ENCODE assay signal across 1 cellular context in the genomic region with DNA sequence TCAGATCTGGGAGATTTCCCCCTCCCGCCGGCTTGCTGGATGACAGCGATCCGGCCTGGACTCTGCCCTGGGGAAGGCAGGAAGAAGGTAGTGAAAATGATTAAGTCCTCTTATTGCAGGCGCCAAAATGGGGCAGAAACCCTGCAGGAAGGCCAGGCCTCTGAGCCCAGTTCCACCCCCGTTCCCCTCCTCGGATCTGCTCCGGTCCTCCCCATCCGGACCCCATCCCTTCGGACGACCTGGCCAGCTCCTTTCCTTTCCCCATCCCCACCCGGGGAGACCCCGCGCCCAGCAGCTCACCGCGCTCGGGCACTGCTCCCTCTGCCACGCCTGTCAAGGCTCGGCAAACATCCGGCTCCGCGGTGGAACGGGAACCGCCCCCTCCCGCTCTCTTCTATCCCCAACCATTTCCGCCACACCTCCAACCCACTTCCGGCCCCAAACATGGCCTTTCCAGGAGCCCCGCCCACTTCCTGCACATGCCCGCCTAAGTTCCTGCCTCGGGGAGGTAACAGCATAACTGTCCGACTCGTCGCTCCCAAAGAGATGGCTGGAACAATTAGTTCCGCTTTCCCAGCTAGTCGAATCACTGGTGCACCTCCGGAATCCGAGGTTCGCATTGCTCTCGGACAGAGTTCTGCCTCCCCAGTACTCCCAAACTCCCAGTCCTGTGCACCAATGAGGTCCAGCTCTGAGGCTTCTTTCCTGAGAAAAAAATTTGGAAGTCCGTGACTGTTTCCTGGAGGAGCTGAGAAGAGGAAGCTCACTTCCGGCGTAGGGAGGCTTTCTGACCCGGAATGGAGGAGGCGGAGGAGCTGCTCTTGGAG.
TF ChIP-seq lines count a peak whose summit lies in the region.

A gene (minus strand): TSS at position 369 of the 827 bp plus-strand sequence. CDS start 4,512 bp downstream, outside the sequence.
A gene (plus strand): TSS at position 781 of the 827 bp plus-strand sequence. CDS start 17 bp downstream, at position 798.

TF ChIP-seq in GM12878, 131 proteins besides CTCF, POLR2A, EP300 and RAD21 (continued from another document and continues in another):
- TF ChIP-seq, protein P1, sequence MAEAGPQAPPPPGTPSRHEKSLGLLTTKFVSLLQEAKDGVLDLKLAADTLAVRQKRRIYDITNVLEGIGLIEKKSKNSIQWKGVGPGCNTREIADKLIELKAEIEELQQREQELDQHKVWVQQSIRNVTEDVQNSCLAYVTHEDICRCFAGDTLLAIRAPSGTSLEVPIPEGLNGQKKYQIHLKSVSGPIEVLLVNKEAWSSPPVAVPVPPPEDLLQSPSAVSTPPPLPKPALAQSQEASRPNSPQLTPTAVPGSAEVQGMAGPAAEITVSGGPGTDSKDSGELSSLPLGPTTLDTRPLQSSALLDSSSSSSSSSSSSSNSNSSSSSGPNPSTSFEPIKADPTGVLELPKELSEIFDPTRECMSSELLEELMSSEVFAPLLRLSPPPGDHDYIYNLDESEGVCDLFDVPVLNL (IDR thresholded peaks at IDR 0.05; ENCODE audit: low read depth, low read length), result no peak
- peak; percentile 91 for TF ChIP-seq ASH2L (IDR thresholded peaks at IDR 0.05; ENCODE audit: borderline replicate concordance, low read depth)
- no peak for TF ChIP-seq CBX5 (IDR thresholded peaks at IDR 0.05; ENCODE audit: low read depth)
- TF ChIP-seq RAD51 (IDR thresholded peaks at IDR 0.05), result peak; percentile 82
- TF ChIP-seq ZSCAN29 (IDR thresholded peaks at IDR 0.05), result peak; percentile 84; the same call in 1 of the 2 replicates
- TF ChIP-seq IKZF1 (conservative IDR thresholded peaks at IDR 0.05), result peak; percentile 99
- no peak for TF ChIP-seq DPF2 (IDR thresholded peaks at IDR 0.05)
- no peak for TF ChIP-seq SMC3 (IDR thresholded peaks at IDR 0.05; ENCODE audit: borderline replicate concordance, low read length)
- TF ChIP-seq BHLHE40 (IDR thresholded peaks at IDR 0.05; ENCODE audit: borderline replicate concordance in 1 of 2, low read depth in 2 of 2, low read length in 1 of 2), result peak; percentile 80 to 86
- TF ChIP-seq SMAD1 (IDR thresholded peaks at IDR 0.05; ENCODE audit: low read depth, partially characterized antibody), result peak; percentile 33
- no peak for TF ChIP-seq RFX5 (IDR thresholded peaks at IDR 0.05; ENCODE audit: low read depth, low read length)
- TF ChIP-seq CBFB (IDR thresholded peaks at IDR 0.05; ENCODE audit: low read depth), result peak; percentile 72; the same call in 1 of the 2 replicates
- TF ChIP-seq, protein P2, sequence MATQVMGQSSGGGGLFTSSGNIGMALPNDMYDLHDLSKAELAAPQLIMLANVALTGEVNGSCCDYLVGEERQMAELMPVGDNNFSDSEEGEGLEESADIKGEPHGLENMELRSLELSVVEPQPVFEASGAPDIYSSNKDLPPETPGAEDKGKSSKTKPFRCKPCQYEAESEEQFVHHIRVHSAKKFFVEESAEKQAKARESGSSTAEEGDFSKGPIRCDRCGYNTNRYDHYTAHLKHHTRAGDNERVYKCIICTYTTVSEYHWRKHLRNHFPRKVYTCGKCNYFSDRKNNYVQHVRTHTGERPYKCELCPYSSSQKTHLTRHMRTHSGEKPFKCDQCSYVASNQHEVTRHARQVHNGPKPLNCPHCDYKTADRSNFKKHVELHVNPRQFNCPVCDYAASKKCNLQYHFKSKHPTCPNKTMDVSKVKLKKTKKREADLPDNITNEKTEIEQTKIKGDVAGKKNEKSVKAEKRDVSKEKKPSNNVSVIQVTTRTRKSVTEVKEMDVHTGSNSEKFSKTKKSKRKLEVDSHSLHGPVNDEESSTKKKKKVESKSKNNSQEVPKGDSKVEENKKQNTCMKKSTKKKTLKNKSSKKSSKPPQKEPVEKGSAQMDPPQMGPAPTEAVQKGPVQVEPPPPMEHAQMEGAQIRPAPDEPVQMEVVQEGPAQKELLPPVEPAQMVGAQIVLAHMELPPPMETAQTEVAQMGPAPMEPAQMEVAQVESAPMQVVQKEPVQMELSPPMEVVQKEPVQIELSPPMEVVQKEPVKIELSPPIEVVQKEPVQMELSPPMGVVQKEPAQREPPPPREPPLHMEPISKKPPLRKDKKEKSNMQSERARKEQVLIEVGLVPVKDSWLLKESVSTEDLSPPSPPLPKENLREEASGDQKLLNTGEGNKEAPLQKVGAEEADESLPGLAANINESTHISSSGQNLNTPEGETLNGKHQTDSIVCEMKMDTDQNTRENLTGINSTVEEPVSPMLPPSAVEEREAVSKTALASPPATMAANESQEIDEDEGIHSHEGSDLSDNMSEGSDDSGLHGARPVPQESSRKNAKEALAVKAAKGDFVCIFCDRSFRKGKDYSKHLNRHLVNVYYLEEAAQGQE (IDR thresholded peaks at IDR 0.05; ENCODE audit: low read depth, low read length), result 0 out of 2 replicates have a peak, but pooled peaks have one; percentile 28
- no peak for TF ChIP-seq TARDBP (IDR thresholded peaks at IDR 0.05; ENCODE audit: borderline replicate concordance)
- TF ChIP-seq TCF3 (IDR thresholded peaks at IDR 0.05; ENCODE audit: borderline replicate concordance, insufficient read depth, low read depth, low read length), result no peak
- TF ChIP-seq ZBED1 (IDR thresholded peaks at IDR 0.05; ENCODE audit: borderline replicate concordance), result no peak; the same call in 1 of the 2 replicates
- TF ChIP-seq, protein P3, sequence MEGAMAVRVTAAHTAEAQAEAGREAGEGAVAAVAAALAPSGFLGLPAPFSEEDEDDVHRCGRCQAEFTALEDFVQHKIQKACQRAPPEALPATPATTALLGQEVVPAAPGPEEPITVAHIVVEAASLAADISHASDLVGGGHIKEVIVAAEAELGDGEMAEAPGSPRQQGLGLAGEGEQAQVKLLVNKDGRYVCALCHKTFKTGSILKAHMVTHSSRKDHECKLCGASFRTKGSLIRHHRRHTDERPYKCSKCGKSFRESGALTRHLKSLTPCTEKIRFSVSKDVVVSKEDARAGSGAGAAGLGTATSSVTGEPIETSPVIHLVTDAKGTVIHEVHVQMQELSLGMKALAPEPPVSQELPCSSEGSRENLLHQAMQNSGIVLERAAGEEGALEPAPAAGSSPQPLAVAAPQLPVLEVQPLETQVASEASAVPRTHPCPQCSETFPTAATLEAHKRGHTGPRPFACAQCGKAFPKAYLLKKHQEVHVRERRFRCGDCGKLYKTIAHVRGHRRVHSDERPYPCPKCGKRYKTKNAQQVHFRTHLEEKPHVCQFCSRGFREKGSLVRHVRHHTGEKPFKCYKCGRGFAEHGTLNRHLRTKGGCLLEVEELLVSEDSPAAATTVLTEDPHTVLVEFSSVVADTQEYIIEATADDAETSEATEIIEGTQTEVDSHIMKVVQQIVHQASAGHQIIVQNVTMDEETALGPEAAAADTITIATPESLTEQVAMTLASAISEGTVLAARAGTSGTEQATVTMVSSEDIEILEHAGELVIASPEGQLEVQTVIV (IDR thresholded peaks at IDR 0.05; ENCODE audit: borderline replicate concordance, partially characterized antibody), result peak; percentile 81
- TF ChIP-seq, protein P4, sequence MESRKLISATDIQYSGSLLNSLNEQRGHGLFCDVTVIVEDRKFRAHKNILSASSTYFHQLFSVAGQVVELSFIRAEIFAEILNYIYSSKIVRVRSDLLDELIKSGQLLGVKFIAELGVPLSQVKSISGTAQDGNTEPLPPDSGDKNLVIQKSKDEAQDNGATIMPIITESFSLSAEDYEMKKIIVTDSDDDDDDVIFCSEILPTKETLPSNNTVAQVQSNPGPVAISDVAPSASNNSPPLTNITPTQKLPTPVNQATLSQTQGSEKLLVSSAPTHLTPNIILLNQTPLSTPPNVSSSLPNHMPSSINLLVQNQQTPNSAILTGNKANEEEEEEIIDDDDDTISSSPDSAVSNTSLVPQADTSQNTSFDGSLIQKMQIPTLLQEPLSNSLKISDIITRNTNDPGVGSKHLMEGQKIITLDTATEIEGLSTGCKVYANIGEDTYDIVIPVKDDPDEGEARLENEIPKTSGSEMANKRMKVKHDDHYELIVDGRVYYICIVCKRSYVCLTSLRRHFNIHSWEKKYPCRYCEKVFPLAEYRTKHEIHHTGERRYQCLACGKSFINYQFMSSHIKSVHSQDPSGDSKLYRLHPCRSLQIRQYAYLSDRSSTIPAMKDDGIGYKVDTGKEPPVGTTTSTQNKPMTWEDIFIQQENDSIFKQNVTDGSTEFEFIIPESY (IDR thresholded peaks at IDR 0.05), result peak; percentile 77; the same call in 1 of the 2 replicates
- peak; percentile 100 for TF ChIP-seq IKZF2 (IDR thresholded peaks at IDR 0.05)
- TF ChIP-seq, protein P5, sequence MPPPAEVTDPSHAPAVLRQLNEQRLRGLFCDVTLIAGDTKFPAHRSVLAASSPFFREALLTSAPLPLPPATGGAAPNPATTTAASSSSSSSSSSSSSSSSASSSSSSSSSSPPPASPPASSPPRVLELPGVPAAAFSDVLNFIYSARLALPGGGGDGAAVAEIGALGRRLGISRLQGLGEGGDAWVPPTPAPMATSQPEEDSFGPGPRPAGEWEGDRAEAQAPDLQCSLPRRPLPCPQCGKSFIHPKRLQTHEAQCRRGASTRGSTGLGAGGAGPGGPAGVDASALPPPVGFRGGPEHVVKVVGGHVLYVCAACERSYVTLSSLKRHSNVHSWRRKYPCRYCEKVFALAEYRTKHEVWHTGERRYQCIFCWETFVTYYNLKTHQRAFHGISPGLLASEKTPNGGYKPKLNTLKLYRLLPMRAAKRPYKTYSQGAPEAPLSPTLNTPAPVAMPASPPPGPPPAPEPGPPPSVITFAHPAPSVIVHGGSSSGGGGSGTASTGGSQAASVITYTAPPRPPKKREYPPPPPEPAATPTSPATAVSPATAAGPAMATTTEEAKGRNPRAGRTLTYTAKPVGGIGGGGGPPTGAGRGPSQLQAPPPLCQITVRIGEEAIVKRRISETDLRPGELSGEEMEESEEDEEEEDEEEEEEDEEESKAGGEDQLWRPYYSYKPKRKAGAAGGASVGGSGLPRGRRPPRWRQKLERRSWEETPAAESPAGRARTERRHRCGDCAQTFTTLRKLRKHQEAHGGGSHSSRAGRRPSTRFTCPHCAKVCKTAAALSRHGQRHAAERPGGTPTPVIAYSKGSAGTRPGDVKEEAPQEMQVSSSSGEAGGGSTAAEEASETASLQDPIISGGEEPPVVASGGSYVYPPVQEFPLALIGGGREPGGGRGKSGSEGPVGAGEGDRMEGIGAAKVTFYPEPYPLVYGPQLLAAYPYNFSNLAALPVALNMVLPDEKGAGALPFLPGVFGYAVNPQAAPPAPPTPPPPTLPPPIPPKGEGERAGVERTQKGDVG (CRISPR knock-in tag; IDR thresholded peaks at IDR 0.05), result no peak
- TF ChIP-seq, protein P6, sequence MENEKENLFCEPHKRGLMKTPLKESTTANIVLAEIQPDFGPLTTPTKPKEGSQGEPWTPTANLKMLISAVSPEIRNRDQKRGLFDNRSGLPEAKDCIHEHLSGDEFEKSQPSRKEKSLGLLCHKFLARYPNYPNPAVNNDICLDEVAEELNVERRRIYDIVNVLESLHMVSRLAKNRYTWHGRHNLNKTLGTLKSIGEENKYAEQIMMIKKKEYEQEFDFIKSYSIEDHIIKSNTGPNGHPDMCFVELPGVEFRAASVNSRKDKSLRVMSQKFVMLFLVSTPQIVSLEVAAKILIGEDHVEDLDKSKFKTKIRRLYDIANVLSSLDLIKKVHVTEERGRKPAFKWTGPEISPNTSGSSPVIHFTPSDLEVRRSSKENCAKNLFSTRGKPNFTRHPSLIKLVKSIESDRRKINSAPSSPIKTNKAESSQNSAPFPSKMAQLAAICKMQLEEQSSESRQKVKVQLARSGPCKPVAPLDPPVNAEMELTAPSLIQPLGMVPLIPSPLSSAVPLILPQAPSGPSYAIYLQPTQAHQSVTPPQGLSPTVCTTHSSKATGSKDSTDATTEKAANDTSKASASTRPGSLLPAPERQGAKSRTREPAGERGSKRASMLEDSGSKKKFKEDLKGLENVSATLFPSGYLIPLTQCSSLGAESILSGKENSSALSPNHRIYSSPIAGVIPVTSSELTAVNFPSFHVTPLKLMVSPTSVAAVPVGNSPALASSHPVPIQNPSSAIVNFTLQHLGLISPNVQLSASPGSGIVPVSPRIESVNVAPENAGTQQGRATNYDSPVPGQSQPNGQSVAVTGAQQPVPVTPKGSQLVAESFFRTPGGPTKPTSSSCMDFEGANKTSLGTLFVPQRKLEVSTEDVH (IDR thresholded peaks at IDR 0.05; ENCODE audit: low read depth, partially characterized antibody), result peak; percentile 99
- TF ChIP-seq TCF7 (IDR thresholded peaks at IDR 0.05; ENCODE audit: borderline replicate concordance), result peak; percentile 17; the same call in 1 of the 2 replicates
- peak; percentile 44; the same call in 1 of the 2 replicates for TF ChIP-seq SPI1 (IDR thresholded peaks at IDR 0.05; ENCODE audit: borderline replicate concordance, insufficient read depth, low read depth, low read length)
- peak; percentile 92; the same call in 1 of the 2 replicates for TF ChIP-seq RB1 (IDR thresholded peaks at IDR 0.05; ENCODE audit: borderline replicate concordance)
- TF ChIP-seq, protein P7, sequence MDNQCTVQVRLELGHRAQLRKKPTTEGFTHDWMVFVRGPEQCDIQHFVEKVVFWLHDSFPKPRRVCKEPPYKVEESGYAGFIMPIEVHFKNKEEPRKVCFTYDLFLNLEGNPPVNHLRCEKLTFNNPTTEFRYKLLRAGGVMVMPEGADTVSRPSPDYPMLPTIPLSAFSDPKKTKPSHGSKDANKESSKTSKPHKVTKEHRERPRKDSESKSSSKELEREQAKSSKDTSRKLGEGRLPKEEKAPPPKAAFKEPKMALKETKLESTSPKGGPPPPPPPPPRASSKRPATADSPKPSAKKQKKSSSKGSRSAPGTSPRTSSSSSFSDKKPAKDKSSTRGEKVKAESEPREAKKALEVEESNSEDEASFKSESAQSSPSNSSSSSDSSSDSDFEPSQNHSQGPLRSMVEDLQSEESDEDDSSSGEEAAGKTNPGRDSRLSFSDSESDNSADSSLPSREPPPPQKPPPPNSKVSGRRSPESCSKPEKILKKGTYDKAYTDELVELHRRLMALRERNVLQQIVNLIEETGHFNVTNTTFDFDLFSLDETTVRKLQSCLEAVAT (IDR thresholded peaks at IDR 0.05), result peak; percentile 88
